16 cellular contexts compared by ENCODE assay signal in the genomic region with DNA sequence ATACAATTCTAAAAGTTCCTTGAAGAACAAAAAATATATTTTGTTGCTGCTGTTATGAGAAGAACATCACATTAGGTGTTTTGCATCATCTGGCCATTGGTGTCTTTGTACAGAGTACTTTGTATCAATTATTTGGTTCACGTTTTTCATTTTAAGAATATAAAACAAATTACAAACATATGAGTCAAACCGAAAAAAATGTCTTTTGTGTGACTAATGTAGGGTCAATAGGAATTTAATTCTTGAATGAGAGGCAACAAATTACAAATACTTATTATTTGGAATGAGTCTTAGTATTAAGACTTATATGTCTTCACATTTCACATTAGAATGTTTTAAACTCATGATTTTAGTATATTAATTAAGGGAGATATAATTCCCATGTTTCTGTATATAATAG. TPM values are rescaled to one million over a fixed set of nuclear protein-coding genes. Genes with fewer than 3 reads are reported as not detected.
"Had no signal": no experiment of that assay in that cellular context is flagged by ENCODE, and none has a peak within 500 bp of the region (broad histone marks: within the 10 kb centered on the region; RNA-seq: fewer than 3 reads in every experiment).

No MANE protein-coding gene starts in this region.

- H3K36me3 ChIP-seq: esophagus squamous epithelium, gastrocnemius medialis, heart right ventricle, thoracic aorta, upper lobe of right lung had no signal

- H3K4me3 ChIP-seq: coronary artery, esophagus squamous epithelium, gastrocnemius medialis, heart right ventricle, thoracic aorta, upper lobe of right lung had no signal

- H3K9me3 ChIP-seq: esophagus squamous epithelium, gastrocnemius medialis, heart right ventricle, thoracic aorta, upper lobe of right lung had no signal

- H3K27me3 ChIP-seq: gastrocnemius medialis had no signal

- DNase-seq: activated CD4-positive, alpha-beta memory T cell treated with anti-CD3 and anti-CD28 coated beads, Interleukin-2, amount 10 ng/mL, durations not matched to agents 7 days and 5 days; activated effector memory CD4-positive, alpha-beta T cell treated with Interleukin-2 at 50 U/mL for 16 hours; activated T-cell treated with anti-CD3 and anti-CD28 coated beads, Interleukin-2, amount 50 U/mL, for 4 hours; effector CD4-positive, alpha-beta T cell; esophagus squamous epithelium; gastrocnemius medialis; heart right ventricle; islet precursor cell; mammary epithelial cell; naive B cell; T-cell; T-helper 9 cell; upper lobe of right lung had no signal

- H3K4me1 ChIP-seq: esophagus squamous epithelium, upper lobe of right lung had no signal

- ATAC-seq: activated T-cell treated with anti-CD3 and anti-CD28 coated beads, Interleukin-2, amount 50 U/mL, for 4 hours; gastrocnemius medialis; heart right ventricle; stimulated activated effector memory CD8-positive, alpha-beta T cell treated with anti-CD3 and anti-CD28 coated beads, Interleukin-12 subunit alpha, Interleukin-12 subunit beta, amount 100 ng/mL, for 72 hours; T-cell; upper lobe of right lung had no signal

RNA-seq across cellular contexts. Expression of gene NR5A2, which starts 54.8 kb away (rescaled TPM):
- total RNA-seq: mammary epithelial cell had no signal
